In genomic region chr3:184941408-184941807, GRCh38 we compare ENCODE assay signal across 34 cellular contexts.
"Had no signal": no experiment of that assay in that cellular context is flagged by ENCODE, and none has a peak within 500 bp of the region (broad histone marks: within the 10 kb centered on the region; RNA-seq: fewer than 3 reads in every experiment).

No MANE protein-coding gene starts in this region.

- H3K4me3 ChIP-seq: coronary artery, dorsolateral prefrontal cortex had no signal

- H3K4me1 Mint-ChIP-seq: activated CD4-positive, alpha-beta T cell treated with anti-CD3 and anti-CD28 coated beads for 36 hours; activated CD4-positive, alpha-beta T cell treated with anti-CD3 and anti-CD28 coated beads, Interleukin-2, amount 10 ng/mL, durations not matched to agents 24 days and 14 days; activated naive CD4-positive, alpha-beta T cell treated with anti-CD3 and anti-CD28 coated beads, Interleukin-2, amount 10 ng/mL, durations not matched to agents 7 days and 5 days; central memory CD8-positive, alpha-beta T cell had no signal

- H3K36me3 ChIP-seq: WERI-Rb-1 had no signal

- H3K27me3 Mint-ChIP-seq: activated CD4-positive, alpha-beta memory T cell treated with anti-CD3 and anti-CD28 coated beads for 36 hours; activated CD4-positive, alpha-beta T cell treated with anti-CD3 and anti-CD28 coated beads for 36 hours; activated CD4-positive, alpha-beta T cell treated with anti-CD3 and anti-CD28 coated beads, Interleukin-2, amount 10 ng/mL, durations not matched to agents 24 days and 14 days; activated naive CD4-positive, alpha-beta T cell treated with anti-CD3 and anti-CD28 coated beads, Interleukin-2, amount 10 ng/mL, durations not matched to agents 7 days and 5 days; activated T-cell treated with anti-CD3 and anti-CD28 coated beads, Interleukin-2, amount 50 U/mL, for 24 hours; central memory CD8-positive, alpha-beta T cell; dendritic cell treated with granulocyte-macrophage colony-stimulating factor and Interleukin-4, amounts not matched to agents 40 ng/mL and 50 ng/mL, for 4 days; T-helper 17 cell had no signal

- H3K27ac Mint-ChIP-seq: activated CD4-positive, alpha-beta memory T cell treated with anti-CD3 and anti-CD28 coated beads for 36 hours; activated CD4-positive, alpha-beta T cell treated with anti-CD3 and anti-CD28 coated beads for 36 hours; activated CD4-positive, alpha-beta T cell treated with anti-CD3 and anti-CD28 coated beads, Interleukin-2, amount 10 ng/mL, durations not matched to agents 24 days and 14 days; activated CD8-positive, alpha-beta T cell treated with anti-CD3 and anti-CD28 coated beads, Interleukin-2, amount 10 ng/mL, durations not matched to agents 7 days and 5 days; activated naive CD4-positive, alpha-beta T cell treated with anti-CD3 and anti-CD28 coated beads, Interleukin-2, amount 10 ng/mL, durations not matched to agents 7 days and 5 days; activated naive CD4-positive, alpha-beta T cell treated with anti-CD3 and anti-CD28 coated beads, Interleukin-2, amount 50 U/mL, for 72 hours; activated T-cell treated with anti-CD3 and anti-CD28 coated beads, Interleukin-2, amount 50 U/mL, for 24 hours; activated T-cell treated with anti-CD3 and anti-CD28 coated beads, Interleukin-2, amount 50 U/mL, for 72 hours; dendritic cell treated with granulocyte-macrophage colony-stimulating factor and Interleukin-4, amounts not matched to agents 40 ng/mL and 50 ng/mL, for 4 days; endodermal cell; T-helper 17 cell; T-helper 2 cell treated with Interferon-gamma antibody and Interleukin-4, amounts not matched to agents 5 μg/mL and 100 μg/mL, for 36 hours had no signal

- H3K27me3 ChIP-seq: brain microvascular endothelial cell, dorsolateral prefrontal cortex had no signal

- H3K4me3 Mint-ChIP-seq: activated CD4-positive, alpha-beta memory T cell treated with anti-CD3 and anti-CD28 coated beads for 36 hours; activated CD4-positive, alpha-beta T cell treated with anti-CD3 and anti-CD28 coated beads for 36 hours; activated CD4-positive, alpha-beta T cell treated with anti-CD3 and anti-CD28 coated beads, Interleukin-2, amount 10 ng/mL, durations not matched to agents 24 days and 14 days; activated CD8-positive, alpha-beta T cell treated with anti-CD3 and anti-CD28 coated beads, Interleukin-2, amount 10 ng/mL, durations not matched to agents 7 days and 5 days; activated naive CD4-positive, alpha-beta T cell treated with anti-CD3 and anti-CD28 coated beads, Interleukin-2, amount 10 ng/mL, durations not matched to agents 7 days and 5 days; activated T-cell treated with anti-CD3 and anti-CD28 coated beads, Interleukin-2, amount 50 U/mL, for 24 hours; activated T-cell treated with anti-CD3 and anti-CD28 coated beads, Interleukin-2, amount 50 U/mL, for 72 hours; central memory CD8-positive, alpha-beta T cell; dendritic cell treated with granulocyte-macrophage colony-stimulating factor and Interleukin-4, amounts not matched to agents 40 ng/mL and 50 ng/mL, for 4 days; endodermal cell; T-helper 17 cell; T-helper 2 cell treated with Interferon-gamma antibody and Interleukin-4, amounts not matched to agents 5 μg/mL and 100 μg/mL, for 36 hours had no signal

- FAIRE-seq: astrocyte, bronchial epithelial cell, frontal cortex had no signal

- H3K27ac ChIP-seq: brain microvascular endothelial cell, coronary artery, dorsolateral prefrontal cortex, WERI-Rb-1 had no signal

- H3K9me3 Mint-ChIP-seq: activated CD4-positive, alpha-beta memory T cell treated with anti-CD3 and anti-CD28 coated beads for 36 hours; activated CD4-positive, alpha-beta T cell treated with anti-CD3 and anti-CD28 coated beads, Interleukin-2, amount 10 ng/mL, durations not matched to agents 24 days and 14 days; activated naive CD4-positive, alpha-beta T cell treated with anti-CD3 and anti-CD28 coated beads, Interleukin-2, amount 10 ng/mL, durations not matched to agents 7 days and 5 days; activated naive CD4-positive, alpha-beta T cell treated with anti-CD3 and anti-CD28 coated beads, Interleukin-2, amount 50 U/mL, for 72 hours; activated T-cell treated with anti-CD3 and anti-CD28 coated beads, Interleukin-2, amount 50 U/mL, for 24 hours; activated T-cell treated with anti-CD3 and anti-CD28 coated beads, Interleukin-2, amount 50 U/mL, for 72 hours; central memory CD8-positive, alpha-beta T cell; dendritic cell treated with granulocyte-macrophage colony-stimulating factor and Interleukin-4, amounts not matched to agents 40 ng/mL and 50 ng/mL, for 4 days; endodermal cell; T-helper 2 cell treated with Interferon-gamma antibody and Interleukin-4, amounts not matched to agents 5 μg/mL and 100 μg/mL, for 36 hours had no signal

- DNase-seq: activated CD4-positive, alpha-beta memory T cell treated with anti-CD3 and anti-CD28 coated beads for 36 hours; activated CD4-positive, alpha-beta T cell treated with anti-CD3 and anti-CD28 coated beads for 36 hours; activated CD4-positive, alpha-beta T cell treated with anti-CD3 and anti-CD28 coated beads, Interleukin-2, amount 10 ng/mL, durations not matched to agents 24 days and 14 days; activated CD4-positive, CD25-positive, alpha-beta regulatory T cell; activated CD4-positive, CD25-positive, alpha-beta regulatory T cell treated with anti-CD3 and anti-CD28 coated beads, Interleukin-2, amount 50 U/mL, for 72 hours; activated CD8-positive, alpha-beta memory T cell treated with anti-CD3 and anti-CD28 coated beads, Interleukin-2, amount 50 U/mL, for 48 hours; activated CD8-positive, alpha-beta T cell treated with anti-CD3 and anti-CD28 coated beads, Interleukin-2, amount 10 ng/mL, durations not matched to agents 7 days and 5 days; activated gamma-delta T cell; activated naive CD4-positive, alpha-beta T cell; activated naive CD4-positive, alpha-beta T cell treated with anti-CD3 and anti-CD28 coated beads, Interleukin-2, amount 10 ng/mL, durations not matched to agents 7 days and 5 days; activated T-cell treated with anti-CD3 and anti-CD28 coated beads for 4 hours; activated T-cell treated with anti-CD3 and anti-CD28 coated beads, Interleukin-2, amount 50 U/mL, for 24 hours; activated T-cell treated with anti-CD3 and anti-CD28 coated beads, Interleukin-2, amount 50 U/mL, for 72 hours; amniotic stem cell; anterior cingulate cortex; brain microvascular endothelial cell; dorsolateral prefrontal cortex; effector memory CD4-positive, alpha-beta T cell; endodermal cell; foreskin fibroblast; head of caudate nucleus; T-helper 1 cell; T-helper 17 cell; T1000; WERI-Rb-1 had no signal

- ATAC-seq: activated CD4-positive, alpha-beta T cell treated with anti-CD3 and anti-CD28 coated beads for 36 hours; activated CD8-positive, alpha-beta T cell treated with anti-CD3 and anti-CD28 coated beads, Interleukin-2, amount 10 ng/mL, durations not matched to agents 7 days and 5 days; activated naive CD4-positive, alpha-beta T cell treated with anti-CD3 and anti-CD28 coated beads, Interleukin-2, amount 50 U/mL, for 72 hours; activated T-cell treated with anti-CD3 and anti-CD28 coated beads, Interleukin-2, amount 50 U/mL, for 72 hours; esophagus mucosa; T-helper 17 cell had no signal
